Comparison of ENCODE assay signal across 11 cellular contexts in the genomic region with DNA sequence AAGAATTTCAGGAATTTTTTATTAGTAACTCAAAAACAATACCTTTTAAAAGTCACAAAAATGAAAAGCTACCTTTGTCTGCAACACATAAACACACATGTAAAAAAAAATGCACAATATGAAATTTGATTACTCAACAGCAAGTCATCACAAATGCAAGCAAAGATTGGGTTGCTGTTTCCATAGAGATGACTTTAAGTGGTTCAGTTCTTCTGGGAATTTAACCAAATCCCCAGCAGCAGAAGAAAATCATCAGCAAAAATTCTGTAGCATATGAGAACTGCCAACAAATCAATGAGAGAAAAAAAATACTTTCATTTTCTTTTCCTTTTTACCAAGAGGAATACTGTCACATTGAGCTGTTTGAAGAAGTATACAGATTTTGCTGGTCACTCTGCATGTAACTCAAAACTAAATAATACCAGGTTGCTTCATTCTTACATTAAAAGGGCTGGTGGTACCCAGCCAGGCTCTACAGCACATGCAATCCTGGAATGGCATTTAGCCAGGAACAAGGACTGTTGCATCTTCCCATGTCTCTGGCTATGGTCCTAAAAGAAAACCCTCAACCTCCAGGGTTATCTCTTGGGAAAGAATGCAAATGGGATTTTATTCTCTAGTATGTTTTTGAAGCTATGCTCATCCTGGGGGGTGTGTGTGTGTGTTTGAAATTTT.
DNase-seq lines count a peak whose midpoint lies in the region; ATAC-seq, FAIRE-seq and TF ChIP-seq lines count a peak whose summit lies in the region.
"Had no signal": no experiment of that assay in that cellular context is flagged by ENCODE, and none has a peak within 500 bp of the region (broad histone marks: within the 10 kb centered on the region; RNA-seq: fewer than 3 reads in every experiment).

No MANE protein-coding gene starts in this region.

- ATAC-seq in GM23338 (no peak), GM19397 (IDR thresholded peaks at IDR 0.05; ENCODE audit: unreplicated experiment) (no peak)

- no peaks in the 10 kb centered on the region; the same call in 1 of the 3 replicates for H3K36me3 Mint-ChIP-seq in GM23338 (ENCODE audit: low read depth)

- intact Hi-C loops in left ventricle myocardium inferior (cut with micrococcal nuclease) = no loop called here

- H3K36me3 ChIP-seq in ACC112 (ENCODE audit: insufficient read depth, low read length) (no peaks in the 10 kb centered on the region), adipocyte (ENCODE audit: control insufficient read depth, insufficient read depth, low read length, severe bottlenecking) (no peaks in the 10 kb centered on the region), left ventricle myocardium inferior (no peaks in the 10 kb centered on the region), GM23338 (ENCODE audit: insufficient read depth) (no peaks in the 10 kb centered on the region)

- peak; percentile 25 for FAIRE-seq in D721Med (lab: Jason Lieb, UNC)
- FAIRE-seq: keratinocyte had no signal

- no peaks in the 10 kb centered on the region for H4K20me1 ChIP-seq in GM23338 (replicated peaks; ENCODE audit: insufficient read depth)

- CTCF ChIA-PET in HEK293T (lab: Yijun Ruan, JAX) = no interaction called here

- H3K4me3 ChIP-seq in ACC112 (ENCODE audit: low read depth, low read length) (peak overlapping the region; percentile 55), adipocyte (ENCODE audit: low read length) (peak overlapping the region; percentile 64), left ventricle myocardium inferior (no peak overlapping the region), GM23338 (no peak overlapping the region)

- no peaks in the 10 kb centered on the region for H3K4me1 Mint-ChIP-seq in GM23338

- H3K4me1 ChIP-seq in ACC112 (ENCODE audit: control insufficient read depth, insufficient read depth, low read length, unreplicated experiment) (peaks cover 7% of the 10 kb centered on the region), adipocyte (ENCODE audit: control insufficient read depth, insufficient read depth, low read length) (peaks cover 10% of the 10 kb centered on the region), left ventricle myocardium inferior (no peaks in the 10 kb centered on the region), GM23338 (ENCODE audit: insufficient read depth) (no peaks in the 10 kb centered on the region)

- H3K9ac ChIP-seq in adipocyte (ENCODE audit: low read length) = no peak overlapping the region

- H3F3A ChIP-seq in GM23338 (replicated peaks; ENCODE audit: low read depth) = no peaks in the 10 kb centered on the region

- DNase-seq in D721Med (ENCODE audit: insufficient read length, low spot score) (no peak), adipocyte (ENCODE audit: low read depth) (peak; percentile 84), iris pigment epithelial cell (ENCODE audit: low read depth) (peak; percentile 24), HEK293T (ENCODE audit: extremely low spot score) (no peak), left ventricle myocardium inferior (no peak), GM23338 (ENCODE audit: low spot score) (no peak)
- DNase-seq: DMS79; effector CD4-positive, alpha-beta T cell had no signal

- H3K4me2 ChIP-seq in GM23338 = no peak overlapping the region

- POLR2A ChIA-PET in HEK293T (lab: Yijun Ruan, JAX) = no interaction called here

- no peak overlapping the region for H3K27ac Mint-ChIP-seq in GM23338

- no peaks in the 10 kb centered on the region for H3K9me3 ChIP-seq in adipocyte (ENCODE audit: control insufficient read depth, low read length)
- H3K9me3 ChIP-seq in left ventricle myocardium inferior (replicated peaks) = no peaks in the 10 kb centered on the region

- TF ChIP-seq CTCF in D721Med (IDR thresholded peaks at IDR 0.05; ENCODE audit: insufficient read depth, missing control alignments) (no peak), left ventricle myocardium inferior (IDR thresholded peaks at IDR 0.05; ENCODE audit: borderline replicate concordance) (no peak), GM23338 (conservative IDR thresholded peaks at IDR 0.05; ENCODE audit: low read depth in 2 of 2) (no peak)

- no peaks in the 10 kb centered on the region for H3K27me3 Mint-ChIP-seq in GM23338 (ENCODE audit: insufficient read depth, low read depth, poor library complexity)

- no peaks in the 10 kb centered on the region; the same call in 2 of the 3 replicates for H3K9me3 Mint-ChIP-seq in GM23338

- H3K4me3 Mint-ChIP-seq in GM23338 = no peak overlapping the region

- no peak overlapping the region for H3K27ac ChIP-seq in ACC112 (ENCODE audit: low read depth, low read length)
- no peak overlapping the region for H3K27ac ChIP-seq in left ventricle myocardium inferior (replicated peaks)
- H3K27ac ChIP-seq in GM23338 (ENCODE audit: low read depth) = no peak overlapping the region

- H3K9me2 ChIP-seq in GM23338 (ENCODE audit: insufficient read depth) = no peaks in the 10 kb centered on the region

- H2AFZ ChIP-seq in ACC112 (ENCODE audit: low read length, unreplicated experiment) (no peak overlapping the region), GM23338 (no peak overlapping the region)

- H3K79me2 ChIP-seq in ACC112 (ENCODE audit: control insufficient read depth, insufficient read depth, low read length, unreplicated experiment) (no peaks in the 10 kb centered on the region), GM23338 (replicated peaks; ENCODE audit: insufficient read depth) (no peaks in the 10 kb centered on the region)

- H3K27me3 ChIP-seq in ACC112 (ENCODE audit: insufficient read depth, low read length) (no peaks in the 10 kb centered on the region), adipocyte (replicated peaks; ENCODE audit: control insufficient read depth, insufficient read depth, low read length) (no peaks in the 10 kb centered on the region), left ventricle myocardium inferior (ENCODE audit: low read depth) (no peaks in the 10 kb centered on the region), GM23338 (ENCODE audit: insufficient read depth) (no peaks in the 10 kb centered on the region)

TF ChIP-seq in HEK293T, 16 proteins besides CTCF, POLR2A, EP300 and RAD21:
- TF ChIP-seq LEF1 (IDR thresholded peaks at IDR 0.05; ENCODE audit: borderline replicate concordance) = no peak
- no peak for TF ChIP-seq SP1 (IDR thresholded peaks at IDR 0.05)
- TF ChIP-seq ELF4 (IDR thresholded peaks at IDR 0.05) = no peak
- no peak for TF ChIP-seq L3MBTL2 (conservative IDR thresholded peaks at IDR 0.05)
- no peak for TF ChIP-seq ZNF384 (IDR thresholded peaks at IDR 0.05)
- no peak for TF ChIP-seq NFRKB (IDR thresholded peaks at IDR 0.05)

TF ChIP-seq in GM23338, 12 proteins besides CTCF, POLR2A, EP300 and RAD21 (continues in another document):
- TF ChIP-seq, protein P1, sequence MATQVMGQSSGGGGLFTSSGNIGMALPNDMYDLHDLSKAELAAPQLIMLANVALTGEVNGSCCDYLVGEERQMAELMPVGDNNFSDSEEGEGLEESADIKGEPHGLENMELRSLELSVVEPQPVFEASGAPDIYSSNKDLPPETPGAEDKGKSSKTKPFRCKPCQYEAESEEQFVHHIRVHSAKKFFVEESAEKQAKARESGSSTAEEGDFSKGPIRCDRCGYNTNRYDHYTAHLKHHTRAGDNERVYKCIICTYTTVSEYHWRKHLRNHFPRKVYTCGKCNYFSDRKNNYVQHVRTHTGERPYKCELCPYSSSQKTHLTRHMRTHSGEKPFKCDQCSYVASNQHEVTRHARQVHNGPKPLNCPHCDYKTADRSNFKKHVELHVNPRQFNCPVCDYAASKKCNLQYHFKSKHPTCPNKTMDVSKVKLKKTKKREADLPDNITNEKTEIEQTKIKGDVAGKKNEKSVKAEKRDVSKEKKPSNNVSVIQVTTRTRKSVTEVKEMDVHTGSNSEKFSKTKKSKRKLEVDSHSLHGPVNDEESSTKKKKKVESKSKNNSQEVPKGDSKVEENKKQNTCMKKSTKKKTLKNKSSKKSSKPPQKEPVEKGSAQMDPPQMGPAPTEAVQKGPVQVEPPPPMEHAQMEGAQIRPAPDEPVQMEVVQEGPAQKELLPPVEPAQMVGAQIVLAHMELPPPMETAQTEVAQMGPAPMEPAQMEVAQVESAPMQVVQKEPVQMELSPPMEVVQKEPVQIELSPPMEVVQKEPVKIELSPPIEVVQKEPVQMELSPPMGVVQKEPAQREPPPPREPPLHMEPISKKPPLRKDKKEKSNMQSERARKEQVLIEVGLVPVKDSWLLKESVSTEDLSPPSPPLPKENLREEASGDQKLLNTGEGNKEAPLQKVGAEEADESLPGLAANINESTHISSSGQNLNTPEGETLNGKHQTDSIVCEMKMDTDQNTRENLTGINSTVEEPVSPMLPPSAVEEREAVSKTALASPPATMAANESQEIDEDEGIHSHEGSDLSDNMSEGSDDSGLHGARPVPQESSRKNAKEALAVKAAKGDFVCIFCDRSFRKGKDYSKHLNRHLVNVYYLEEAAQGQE (IDR thresholded peaks at IDR 0.05; ENCODE audit: unreplicated experiment) = no peak
- TF ChIP-seq ZNF114 (CRISPR knock-in tag; IDR thresholded peaks at IDR 0.05) = no peak
- no peak for TF ChIP-seq ZNF331 (CRISPR knock-in tag; IDR thresholded peaks at IDR 0.05; ENCODE audit: low read depth)
- no peak for TF ChIP-seq EZH2phosphoT487 (IDR thresholded peaks at IDR 0.05; ENCODE audit: unreplicated experiment)
- TF ChIP-seq NANOG (IDR thresholded peaks at IDR 0.05; ENCODE audit: borderline replicate concordance) = no peak
- no peak for TF ChIP-seq EZH2 (IDR thresholded peaks at IDR 0.05; ENCODE audit: low read depth, unreplicated experiment)
- TF ChIP-seq STAT1 (IDR thresholded peaks at IDR 0.05; ENCODE audit: unreplicated experiment) = no peak

Comparison
In these comparisons a context has a peak if more than half of its experiments do, and no peak if none do; other contexts are left out.
1. H3K4me3 ChIP-seq: peak in ACC112 (single experiment) and adipocyte (single experiment); none in left ventricle myocardium inferior (single experiment) and GM23338 (single experiment).
2. DNase-seq: peak in adipocyte (single experiment) and iris pigment epithelial cell (single experiment); none in D721Med (single experiment), HEK293T (single experiment), left ventricle myocardium inferior (single experiment) and GM23338 (single experiment).